In the genomic region with DNA sequence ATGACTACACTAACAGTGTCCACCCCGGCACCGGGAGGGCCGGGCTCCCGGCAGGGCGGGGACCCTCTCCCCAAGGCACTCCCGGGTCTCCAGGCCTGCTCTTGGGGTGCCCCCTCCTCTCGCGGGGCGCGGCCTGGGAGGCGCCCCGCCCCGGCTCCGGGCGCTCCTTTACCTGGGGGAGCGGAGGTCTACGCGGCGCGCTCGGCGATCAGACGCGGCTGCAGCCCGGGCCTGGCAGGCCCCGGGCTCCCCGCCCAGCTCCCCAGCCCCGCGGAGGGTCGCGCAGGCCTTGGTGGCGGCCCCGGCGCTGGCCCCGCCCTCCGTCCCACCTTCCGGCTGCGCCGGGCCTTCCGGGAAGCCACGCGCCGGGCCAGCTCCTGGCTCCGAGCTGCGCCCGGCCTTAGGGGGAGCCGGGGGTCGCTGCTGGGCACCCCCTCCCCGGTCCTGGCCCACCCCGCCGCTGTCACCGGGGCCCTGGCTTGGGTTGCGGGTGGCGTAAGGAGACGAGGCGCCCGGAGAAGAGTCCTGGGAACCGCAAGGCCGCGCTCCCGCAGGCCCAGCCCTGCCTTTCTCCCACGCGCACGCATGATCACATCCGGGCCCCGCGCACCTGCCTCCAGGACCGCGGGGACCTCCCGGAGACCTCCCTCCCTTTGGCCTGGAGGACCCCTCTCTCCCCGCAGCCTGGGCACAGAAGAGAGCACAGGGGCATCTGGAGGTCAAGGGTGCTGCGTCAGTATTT, we compare ENCODE assay signal across 8 cellular contexts. TPM values are rescaled to one million over a fixed set of nuclear protein-coding genes. Genes with fewer than 3 reads are reported as not detected.
DNase-seq lines count a peak whose midpoint lies in the region; ATAC-seq and TF ChIP-seq lines count a peak whose summit lies in the region.

Gene C19orf12 (minus strand): TSS at position 309 of the 742 bp plus-strand sequence. CDS start 6,848 bp downstream, outside the sequence.

- H3K4me1 ChIP-seq in mucosa of descending colon (ENCODE audit: low read depth) = peaks cover 14% of the 10 kb centered on the region

- H3K9me3 ChIP-seq in mucosa of descending colon = no peaks in the 10 kb centered on the region

- no peaks in the 10 kb centered on the region for H3K36me3 ChIP-seq in mucosa of descending colon (ENCODE audit: low read depth)

- no peaks in the 10 kb centered on the region for H3K27me3 Mint-ChIP-seq in stimulated activated memory B cell treated with anti-CD40 and anti-IgM and Interleukin-4, amounts not matched to agents 10 μg/mL and 1 μg/mL and 100 μg/mL, for 72 hours

- TF ChIP-seq CTCF in mucosa of descending colon (IDR thresholded peaks at IDR 0.05) = no peak

- peak within 1 kb of the TSS; percentile 92 for H3K4me3 ChIP-seq in mucosa of descending colon

- peak within 1 kb of the TSS; percentile 76 for H3K27ac ChIP-seq in epithelial cell of prostate

- ATAC-seq in GM18867 (IDR thresholded peaks at IDR 0.05; ENCODE audit: unreplicated experiment) = peak; percentile 75
- peak; percentile 74 for ATAC-seq in HG03095 (IDR thresholded peaks at IDR 0.05; ENCODE audit: unreplicated experiment)
- ATAC-seq in mucosa of descending colon = peak; percentile 85
- ATAC-seq in stimulated activated memory B cell treated with anti-CD40 and anti-IgM and Interleukin-4, amounts not matched to agents 10 μg/mL and 1 μg/mL and 100 μg/mL, for 72 hours = peak; percentile 88

- DNase-seq in AG08395 (ENCODE audit: low spot score) (peak; percentile 45), NCI-H774 (lab: John Stamatoyannopoulos, UW) (peak; percentile 43), epithelial cell of prostate (ENCODE audit: low read depth, low spot score) (no peak), mucosa of descending colon (peak; percentile 65 to 82 (median 78))
- peak; percentile 60 for DNase-seq in activated CD8-positive, alpha-beta memory T cell treated with anti-CD3 and anti-CD28 coated beads, Interleukin-2, amount 50 U/mL, for 4 hours

- peaks cover 5% of the 10 kb centered on the region for H3K36me3 Mint-ChIP-seq in stimulated activated memory B cell treated with anti-CD40 and anti-IgM and Interleukin-4, amounts not matched to agents 10 μg/mL and 1 μg/mL and 100 μg/mL, for 72 hours

- H3K4me1 Mint-ChIP-seq in stimulated activated memory B cell treated with anti-CD40 and anti-IgM and Interleukin-4, amounts not matched to agents 10 μg/mL and 1 μg/mL and 100 μg/mL, for 72 hours = peaks cover 61% of the 10 kb centered on the region

- peak within 1 kb of the TSS; percentile 99 for H3K27ac Mint-ChIP-seq in stimulated activated memory B cell treated with anti-CD40 and anti-IgM and Interleukin-4, amounts not matched to agents 10 μg/mL and 1 μg/mL and 100 μg/mL, for 72 hours

- peak within 1 kb of the TSS; percentile 94 for H3K4me3 Mint-ChIP-seq in stimulated activated memory B cell treated with anti-CD40 and anti-IgM and Interleukin-4, amounts not matched to agents 10 μg/mL and 1 μg/mL and 100 μg/mL, for 72 hours

- intact Hi-C loops in mucosa of descending colon (cut with DNase I, micrococcal nuclease) = loop anchor here (2.0 to 5.0 kb wide), 2 partner anchors 106 to 108 kb away; partner anchors contain the start of gene POP4 (in 1 of the 2)

- H3K9me3 Mint-ChIP-seq in stimulated activated memory B cell treated with anti-CD40 and anti-IgM and Interleukin-4, amounts not matched to agents 10 μg/mL and 1 μg/mL and 100 μg/mL, for 72 hours = no peaks in the 10 kb centered on the region

RNA-seq across cellular contexts. Expression of gene C19orf12, which starts in this region (rescaled TPM):
- 10 to 100 TPM; 17.0 to 26.6 (median 18.4) TPM for total RNA-seq in mucosa of descending colon
